In the genomic region with DNA sequence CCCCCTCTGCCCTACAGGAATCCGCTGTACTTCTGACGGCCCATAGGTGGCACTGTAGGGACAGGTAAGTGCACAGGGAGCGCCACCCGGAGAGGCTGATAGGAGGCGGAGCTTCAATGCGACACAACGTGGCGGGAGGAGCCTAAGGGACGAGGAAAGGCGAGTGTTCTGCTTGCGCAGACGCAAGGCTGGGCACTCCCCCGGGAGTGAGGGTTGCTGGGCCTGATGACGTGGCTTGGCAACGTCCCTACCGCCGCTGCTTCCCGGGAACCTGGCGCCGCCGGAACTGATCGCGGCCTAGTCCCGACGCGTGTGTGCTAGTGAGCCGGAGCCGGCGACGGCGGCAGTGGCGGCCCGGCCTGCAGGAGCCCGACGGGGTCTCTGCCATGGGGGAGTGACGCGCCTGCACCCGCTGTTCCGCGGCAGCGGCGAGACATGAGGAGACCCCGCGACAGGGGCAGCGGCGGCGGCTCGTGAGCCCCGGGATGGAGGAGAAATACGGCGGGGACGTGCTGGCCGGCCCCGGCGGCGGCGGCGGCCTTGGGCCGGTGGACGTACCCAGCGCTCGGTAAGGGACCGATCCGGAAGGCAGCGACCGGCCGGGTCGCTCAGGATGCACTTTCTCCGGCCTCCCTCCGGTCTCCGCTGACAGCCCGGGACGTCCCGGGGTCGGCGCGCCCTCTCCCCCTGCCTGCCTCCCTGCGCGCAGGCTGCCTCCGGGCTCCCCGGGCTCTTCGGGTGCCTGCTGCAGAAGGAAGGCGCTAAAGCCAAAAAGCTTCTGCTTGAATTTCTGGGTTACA, we compare ENCODE assay signal across 8 cellular contexts. TPM values are rescaled to one million over a fixed set of nuclear protein-coding genes. Genes with fewer than 3 reads are reported as not detected.
DNase-seq lines count a peak whose midpoint lies in the region; ATAC-seq and TF ChIP-seq lines count a peak whose summit lies in the region.

Gene SLC30A5 (plus strand): TSS at position 244 of the 800 bp plus-strand sequence. CDS start 242 bp downstream, at position 486.

- TF ChIP-seq POLR2A in upper lobe of left lung (IDR thresholded peaks at IDR 0.05): peak in 3 of 4 donors; percentile 91 to 94 (median 92)

- peak within 1 kb of the TSS; percentile 92 for H3K27ac ChIP-seq in cardiac muscle cell
- H3K27ac ChIP-seq in upper lobe of left lung: peak within 1 kb of the TSS; percentile 96 to 98 (median 96)

- peak within 1 kb of the TSS; percentile 90 for H3K4me3 ChIP-seq in adipocyte (ENCODE audit: low read length)
- peak within 1 kb of the TSS; percentile 59 for H3K4me3 ChIP-seq in cardiac muscle cell
- peak within 1 kb of the TSS; percentile 64 to 93 (median 86) for H3K4me3 ChIP-seq in upper lobe of left lung

- H3K9ac ChIP-seq in adipocyte (ENCODE audit: low read length): peak within 1 kb of the TSS; percentile 97

- ATAC-seq in HG02759 (IDR thresholded peaks at IDR 0.05; ENCODE audit: unreplicated experiment) (peak; percentile 99), upper lobe of left lung (ENCODE audit: low FRiP score in 2 of 2) (peak; percentile 100)

- H3K4me1 ChIP-seq in adipocyte (ENCODE audit: control insufficient read depth, insufficient read depth, low read length) (peaks cover 11% of the 10 kb centered on the region), cardiac muscle cell (ENCODE audit: low read depth) (peaks cover 15% of the 10 kb centered on the region), upper lobe of left lung (peaks cover 15 to 25% (median 23%) of the 10 kb centered on the region in 4 donors)

- H3K9me3 ChIP-seq in adipocyte (ENCODE audit: control insufficient read depth, low read length) (no peaks in the 10 kb centered on the region), cardiac muscle cell (ENCODE audit: low read depth) (no peaks in the 10 kb centered on the region), upper lobe of left lung (no peaks in the 10 kb centered on the region)

- H3K36me3 ChIP-seq in adipocyte (ENCODE audit: control insufficient read depth, insufficient read depth, low read length, severe bottlenecking) (peaks cover 6% of the 10 kb centered on the region), cardiac muscle cell (no peaks in the 10 kb centered on the region), upper lobe of left lung (peaks cover 0 to 18% (median 0%) of the 10 kb centered on the region in 4 donors)

- peak; percentile 94 to 100 (median 98) for DNase-seq in NCI-H1417 (lab: John Stamatoyannopoulos, UW)
- DNase-seq in SW480 (ENCODE audit: low spot score): peak; percentile 99
- DNase-seq in adipocyte (ENCODE audit: low read depth): peak; percentile 100
- DNase-seq in cardiac muscle cell (ENCODE audit: low read depth in 1 of 2, low spot score in 1 of 2): peak; percentile 100
- DNase-seq in pons (ENCODE audit: low spot score): peak; percentile 100
- DNase-seq in upper lobe of left lung: peak; percentile 96 to 100

- H3K27me3 ChIP-seq in adipocyte (replicated peaks; ENCODE audit: control insufficient read depth, insufficient read depth, low read length) (no peaks in the 10 kb centered on the region), cardiac muscle cell (no peaks in the 10 kb centered on the region), upper lobe of left lung (no peaks in the 10 kb centered on the region)

- TF ChIP-seq EP300 in upper lobe of left lung (IDR thresholded peaks at IDR 0.05): no peak

- TF ChIP-seq CTCF in GM12872 (IDR thresholded peaks at IDR 0.05; ENCODE audit: insufficient read depth, low read depth, low read length) (peak; percentile 85), cardiac muscle cell (IDR thresholded peaks at IDR 0.05; ENCODE audit: low read depth, low read length) (peak; percentile 93), upper lobe of left lung (IDR thresholded peaks at IDR 0.05) (peak; percentile 83 to 98 (median 94))

- WGBS in upper lobe of left lung, 2 donors: 0% methylated on average over 19 to 29 of the region's 83 CpGs

RNA-seq across cellular contexts. Expression of gene SLC30A5, which starts in this region (rescaled TPM):
- total RNA-seq in cardiac muscle cell: 39.0 and 41.2 TPM in 2 replicates
- polyA plus RNA-seq in cardiac muscle cell: 45.5 and 54.3 TPM in 2 replicates
- 10 to 100 TPM; 23.3 to 61.4 (median 42.8) TPM for total RNA-seq in upper lobe of left lung

Comparison
In these comparisons a context has a peak if more than half of its experiments do, and no peak if none do; other contexts are left out.
1. Peak in every context shown above with its lines: DNase-seq, ATAC-seq, H3K4me3 ChIP-seq and H3K27ac ChIP-seq.